In the genomic region with DNA sequence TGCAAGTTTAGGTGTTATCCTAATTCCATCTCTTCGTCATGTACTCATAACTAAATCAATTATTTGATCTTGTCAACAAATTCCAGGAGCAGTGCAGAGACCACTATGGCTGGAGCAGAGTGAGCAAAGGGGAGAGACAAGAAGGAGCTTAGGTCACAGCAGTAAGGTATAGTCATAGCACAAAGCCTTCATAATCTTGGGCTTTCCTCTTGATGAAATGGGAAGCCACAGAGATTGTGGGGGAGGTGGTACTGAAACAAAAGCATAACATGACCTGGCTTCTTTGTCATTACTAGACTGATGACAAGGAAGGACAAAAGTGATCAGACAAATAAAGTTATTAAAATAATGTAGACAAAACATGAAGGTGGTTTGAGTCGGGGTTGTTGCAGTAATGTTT, we compare ENCODE assay signal across 15 cellular contexts.
DNase-seq lines count a peak whose midpoint lies in the region; ATAC-seq and TF ChIP-seq lines count a peak whose summit lies in the region.
"Had no signal": no experiment of that assay in that cellular context is flagged by ENCODE, and none has a peak within 500 bp of the region (broad histone marks: within the 10 kb centered on the region; RNA-seq: fewer than 3 reads in every experiment).

No MANE protein-coding gene starts in this region.

- DNase-seq in stimulated activated CD4-positive, alpha-beta T cell treated with anti-CD3 and anti-CD28 coated beads, Interleukin-15, amount 100 ng/mL, for 24 hours: peak; percentile 2
- DNase-seq in stimulated activated CD4-positive, alpha-beta T cell treated with anti-CD3 and anti-CD28 coated beads, Interleukin-12 subunit alpha, Interleukin-12 subunit beta, amount 100 ng/mL, for 4 hours: no peak
- DNase-seq in ascending aorta (ENCODE audit: low spot score in 2 of 2): no peak
- no peak for DNase-seq in globus pallidus (ENCODE audit: low spot score)
- DNase-seq in stimulated activated naive CD4-positive, alpha-beta T cell treated with Interleukin-2 at 50 U/mL for 16 hours (lab: John Stamatoyannopoulos, UW): no peak
- DNase-seq in WERI-Rb-1: no peak
- DNase-seq: EL, heart left ventricle, KG1, left ventricle myocardium inferior, NCI-H2029 treated with DMSO at 0.1 percent for 48 hours, small intestine had no signal

- H3K4me3 ChIP-seq in ascending aorta (no peak overlapping the region), WERI-Rb-1 (ENCODE audit: low read depth, low read length) (no peak overlapping the region)
- H3K4me3 ChIP-seq: heart left ventricle, left ventricle myocardium inferior, neural progenitor cell had no signal

- H3K36me3 ChIP-seq in ascending aorta: no peaks in the 10 kb centered on the region
- H3K36me3 ChIP-seq in WERI-Rb-1: no peaks in the 10 kb centered on the region
- H3K36me3 ChIP-seq: heart left ventricle, left ventricle myocardium inferior, neural progenitor cell had no signal

- H3K9me3 ChIP-seq in ascending aorta (no peaks in the 10 kb centered on the region), WERI-Rb-1 (ENCODE audit: severe bottlenecking) (no peaks in the 10 kb centered on the region)
- H3K9me3 ChIP-seq: heart left ventricle, left ventricle myocardium inferior had no signal

- intact Hi-C loops in ascending aorta (cut with DNase I): no loop called here

- ATAC-seq in GM21717 (IDR thresholded peaks at IDR 0.05; ENCODE audit: unreplicated experiment) (peak; percentile 84), HG03469 (IDR thresholded peaks at IDR 0.05; ENCODE audit: unreplicated experiment) (peak; percentile 65)
- ATAC-seq: heart left ventricle had no signal

- no peaks in the 10 kb centered on the region for H3K4me1 ChIP-seq in ascending aorta
- H3K4me1 ChIP-seq: heart left ventricle, left ventricle myocardium inferior, neural progenitor cell had no signal

- TF ChIP-seq CTCF in ascending aorta (IDR thresholded peaks at IDR 0.05): no peak
- no peak for TF ChIP-seq CTCF in WERI-Rb-1 (IDR thresholded peaks at IDR 0.05; ENCODE audit: low read depth, low read length)

- no peak overlapping the region for H3K27ac ChIP-seq in ascending aorta
- H3K27ac ChIP-seq in WERI-Rb-1: no peak overlapping the region
- H3K27ac ChIP-seq: heart left ventricle, left ventricle myocardium inferior, neural progenitor cell had no signal

- H3K27me3 ChIP-seq in ascending aorta: no peaks in the 10 kb centered on the region
- no peaks in the 10 kb centered on the region for H3K27me3 ChIP-seq in WERI-Rb-1 (ENCODE audit: insufficient read depth, low read depth, severe bottlenecking)
- H3K27me3 ChIP-seq: heart left ventricle, neural progenitor cell had no signal
